Comparison of ENCODE assay signal across 9 cellular contexts in the genomic region with DNA sequence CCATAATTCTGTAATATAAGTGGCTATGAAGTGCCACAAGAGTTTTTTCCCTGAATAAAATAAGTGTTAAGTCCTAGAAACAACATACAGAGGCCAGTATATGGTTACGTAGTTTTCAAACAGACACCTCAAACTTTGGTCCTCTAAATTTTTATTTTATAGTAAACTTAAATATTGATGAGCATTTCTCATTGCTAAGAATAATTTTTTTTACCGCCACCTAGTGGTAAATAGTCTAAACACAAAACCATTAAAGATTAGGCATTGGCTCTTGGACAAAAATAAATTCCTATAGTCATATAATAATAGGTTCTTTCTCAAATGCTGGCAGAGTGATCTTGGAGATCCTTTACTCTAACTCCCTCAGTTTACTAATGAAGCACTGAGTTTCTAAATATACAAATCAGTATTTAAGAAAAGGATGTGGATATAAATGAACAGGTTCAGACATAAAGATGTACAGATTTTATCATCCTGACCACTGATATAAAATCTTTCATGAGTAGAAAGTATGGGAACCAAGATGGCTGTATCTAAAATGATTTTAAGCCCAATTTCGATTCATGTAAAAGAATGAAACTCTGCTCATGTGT.
A peak's percentile ranks its signal among the peaks of the same experiment; 100 is the strongest.
DNase-seq lines count a peak whose midpoint lies in the region; ATAC-seq and TF ChIP-seq lines count a peak whose summit lies in the region.
"Had no signal": no experiment of that assay in that cellular context is flagged by ENCODE, and none has a peak within 500 bp of the region (broad histone marks: within the 10 kb centered on the region; RNA-seq: fewer than 3 reads in every experiment).

No MANE protein-coding gene starts in this region.

- H3K4me2 ChIP-seq in OCI-LY7 (ENCODE audit: low read length) = no peak overlapping the region

- no peak overlapping the region for H3K27ac ChIP-seq in left ventricle myocardium inferior (replicated peaks)
- H3K27ac ChIP-seq in OCI-LY7 (ENCODE audit: low read depth, low read length, poor library complexity, severe bottlenecking) = no peak overlapping the region
- H3K27ac ChIP-seq in upper lobe of left lung = no peak overlapping the region

- in situ Hi-C loops in KBM-7 (cut with MboI; ENCODE audit: low pct_unique_long_range_greater_than_20kb, low sequenced_read_pairs) = no loop called here

- 74% methylated on average over 3 of the region's 3 CpGs for WGBS in upper lobe of left lung, 2 donors

- H3K9me2 ChIP-seq in OCI-LY7 (ENCODE audit: insufficient read depth, low read length) = no peaks in the 10 kb centered on the region

- TF ChIP-seq POLR2A in upper lobe of left lung (IDR thresholded peaks at IDR 0.05) = no peak

- DNase-seq in left ventricle myocardium inferior = no peak
- DNase-seq in Right ventricle myocardium inferior (ENCODE audit: missing footprints) = no peak
- DNase-seq in OCI-LY7 (ENCODE audit: low spot score) = peak; percentile 39
- peak; percentile 52 for DNase-seq in fibroblast of peridontal ligament (ENCODE audit: extremely low read depth)
- DNase-seq in upper lobe of left lung = no peak
- DNase-seq in KBM-7 = no peak
- DNase-seq in NCI-H2029 treated with DMSO at 0.1 percent for 48 hours (lab: John Stamatoyannopoulos, UW) = no peak
- DNase-seq: activated T-cell treated with anti-CD3 and anti-CD28 coated beads, Interleukin-2, amount 50 U/mL, for 24 hours had no signal

- no peak overlapping the region for H2AFZ ChIP-seq in OCI-LY7 (ENCODE audit: low read length)

- H3K4me3 ChIP-seq in left ventricle myocardium inferior (no peak overlapping the region), OCI-LY7 (ENCODE audit: low read depth, low read length, poor library complexity, severe bottlenecking) (no peak overlapping the region), upper lobe of left lung (no peak overlapping the region)

- intact Hi-C loops in left ventricle myocardium inferior (cut with micrococcal nuclease) (no loop called here), Right ventricle myocardium inferior (cut with DNase I) (loop anchor here (10.0 kb wide), 1 partner anchor 57 kb away; no protein-coding TSS in a partner anchor), OCI-LY7 (cut with micrococcal nuclease; ENCODE audit: unreplicated experiment) (no loop called here)

- no peaks in the 10 kb centered on the region for H4K20me1 ChIP-seq in OCI-LY7 (ENCODE audit: insufficient read depth, low read length)

- H3K36me3 ChIP-seq in left ventricle myocardium inferior = no peaks in the 10 kb centered on the region
- no peaks in the 10 kb centered on the region for H3K36me3 ChIP-seq in OCI-LY7 (ENCODE audit: insufficient read depth, low read length)
- H3K36me3 ChIP-seq in upper lobe of left lung = no peaks in the 10 kb centered on the region

- H3K9me3 ChIP-seq in left ventricle myocardium inferior (replicated peaks) (no peaks in the 10 kb centered on the region), OCI-LY7 (ENCODE audit: low read length) (no peaks in the 10 kb centered on the region), upper lobe of left lung (no peaks in the 10 kb centered on the region)

- BruUV-seq in OCI-LY7 (replicated peaks; lab: Mats Ljungman, UMichigan) = no TSS peak

- H3K4me1 ChIP-seq in left ventricle myocardium inferior (no peaks in the 10 kb centered on the region), OCI-LY7 (ENCODE audit: insufficient read depth, low read length, poor library complexity, severe bottlenecking) (no peaks in the 10 kb centered on the region), upper lobe of left lung (no peaks in the 10 kb centered on the region)

- no peak for ATAC-seq in Right ventricle myocardium inferior
- ATAC-seq in upper lobe of left lung (ENCODE audit: low FRiP score in 2 of 2) = no peak
- ATAC-seq in GM18511 (IDR thresholded peaks at IDR 0.05; ENCODE audit: unreplicated experiment) = no peak

- TF ChIP-seq CTCF in left ventricle myocardium inferior (IDR thresholded peaks at IDR 0.05; ENCODE audit: borderline replicate concordance) (peak; percentile 57), OCI-LY7 (conservative IDR thresholded peaks at IDR 0.05; ENCODE audit: low read length) (peak; percentile 87), upper lobe of left lung (IDR thresholded peaks at IDR 0.05) (peak in 4 of 6 experiments; percentile 7 to 26 (median 18))

- CTCF ChIA-PET in OCI-LY7 (lab: Charles Lee; ENCODE audit: unreplicated experiment) = no interaction called here

- no peaks in the 10 kb centered on the region for H3K79me2 ChIP-seq in OCI-LY7 (ENCODE audit: insufficient read depth, low read depth, low read length)

- POLR2A ChIA-PET in OCI-LY7 (lab: Charles Lee) = no interaction called here

- TF ChIP-seq EP300 in upper lobe of left lung (IDR thresholded peaks at IDR 0.05) = no peak

- H3K27me3 ChIP-seq in left ventricle myocardium inferior (ENCODE audit: low read depth) (no peaks in the 10 kb centered on the region), upper lobe of left lung (no peaks in the 10 kb centered on the region)

Comparison
In these comparisons a context has a peak if more than half of its experiments do, and no peak if none do; other contexts are left out.
1. DNase-seq: peak in OCI-LY7 (single experiment) and fibroblast of peridontal ligament (single experiment); none in left ventricle myocardium inferior (single experiment), Right ventricle myocardium inferior (single experiment), upper lobe of left lung (0 of 2), KBM-7 (single experiment) and NCI-H2029 treated with DMSO at 0.1 percent for 48 hours (single experiment).
2. CTCF ChIP-seq: peak in every context shown above with its lines; median percentile 87 in OCI-LY7; 57 in left ventricle myocardium inferior; 18 in upper lobe of left lung.